ENCODE assay signal across 8 cellular contexts in genomic region chr18:48541026-48541746, GRCh38. TPM values are rescaled to one million over a fixed set of nuclear protein-coding genes. Genes with fewer than 3 reads are reported as not detected.
A peak's percentile ranks its signal among the peaks of the same experiment; 100 is the strongest.
DNase-seq lines count a peak whose midpoint lies in the region; ATAC-seq, FAIRE-seq and TF ChIP-seq lines count a peak whose summit lies in the region.

No MANE protein-coding gene starts in this region.

- H2AFZ ChIP-seq in neuron (ENCODE audit: low read depth, low read length): peak overlapping the region; percentile 78

- TF ChIP-seq POLR2A in GM12892 (IDR thresholded peaks at IDR 0.05; ENCODE audit: low read depth, low read length): no peak

- peaks cover 29% of the 10 kb centered on the region for H3K27me3 Mint-ChIP-seq in activated naive CD8-positive, alpha-beta T cell treated with anti-CD3 and anti-CD28 coated beads, Interleukin-2, amount 10 ng/mL, durations not matched to agents 7 days and 5 days

- H3K4me3 Mint-ChIP-seq in activated naive CD8-positive, alpha-beta T cell treated with anti-CD3 and anti-CD28 coated beads, Interleukin-2, amount 10 ng/mL, durations not matched to agents 7 days and 5 days: peak overlapping the region; percentile 27

- H3K36me3 Mint-ChIP-seq in activated naive CD8-positive, alpha-beta T cell treated with anti-CD3 and anti-CD28 coated beads, Interleukin-2, amount 10 ng/mL, durations not matched to agents 7 days and 5 days: no peaks in the 10 kb centered on the region

- H3K27me3 ChIP-seq in neuron (ENCODE audit: insufficient read depth, low read length): no peaks in the 10 kb centered on the region

- H3K36me3 ChIP-seq in neuron (ENCODE audit: insufficient read depth, low read length): no peaks in the 10 kb centered on the region

- peaks cover 23% of the 10 kb centered on the region for H3K4me1 ChIP-seq in neuron (ENCODE audit: insufficient read depth, low read length)

- ATAC-seq in HG03196 (IDR thresholded peaks at IDR 0.05; ENCODE audit: unreplicated experiment) (peak; percentile 44), Right ventricle myocardium inferior (peak; percentile 76)
- peak; percentile 9 for ATAC-seq in activated naive CD8-positive, alpha-beta T cell treated with anti-CD3 and anti-CD28 coated beads, Interleukin-2, amount 10 ng/mL, durations not matched to agents 7 days and 5 days (ENCODE audit: low read depth)

- no peaks in the 10 kb centered on the region for H3K9me3 Mint-ChIP-seq in activated naive CD8-positive, alpha-beta T cell treated with anti-CD3 and anti-CD28 coated beads, Interleukin-2, amount 10 ng/mL, durations not matched to agents 7 days and 5 days

- peak; percentile 64 for FAIRE-seq in GM12892 (lab: Jason Lieb, UNC)

- in situ Hi-C loops in ACHN (cut with HindIII; ENCODE audit: low pct_ligation_motif_present, low pct_unique_long_range_greater_than_20kb, low sequenced_read_pairs): no loop called here

- POLR2A ChIA-PET in activated naive CD8-positive, alpha-beta T cell treated with anti-CD3 and anti-CD28 coated beads, Interleukin-2, amount 10 ng/mL, durations not matched to agents 7 days and 5 days (lab: Charles Lee): no interaction called here

- H3K4me3 ChIP-seq in neuron (ENCODE audit: low read length): peak overlapping the region; percentile 83

- peaks cover 13% of the 10 kb centered on the region for H3K4me1 Mint-ChIP-seq in activated naive CD8-positive, alpha-beta T cell treated with anti-CD3 and anti-CD28 coated beads, Interleukin-2, amount 10 ng/mL, durations not matched to agents 7 days and 5 days

- H3K9me3 ChIP-seq in neuron (ENCODE audit: low read length): no peaks in the 10 kb centered on the region

- peak; percentile 67 for DNase-seq in ACHN
- DNase-seq in GM12892 (ENCODE audit: insufficient read length): peak; percentile 52
- peak; percentile 79 for DNase-seq in OCI-M1 (lab: John Stamatoyannopoulos, UW)
- peak; percentile 48 for DNase-seq in activated naive CD8-positive, alpha-beta T cell treated with anti-CD3 and anti-CD28 coated beads, Interleukin-2, amount 10 ng/mL, durations not matched to agents 7 days and 5 days
- DNase-seq in Right ventricle myocardium inferior (ENCODE audit: missing footprints): peak; percentile 91
- no peak for DNase-seq in NCI-H187 treated with DMSO at 0.1 percent for 48 hours (lab: John Stamatoyannopoulos, UW)

- intact Hi-C loops in Right ventricle myocardium inferior (cut with DNase I): loop anchor here (2.0 kb wide), 1 partner anchor 124 kb away; no protein-coding TSS in a partner anchor

- no peak overlapping the region for H3K27ac Mint-ChIP-seq in activated naive CD8-positive, alpha-beta T cell treated with anti-CD3 and anti-CD28 coated beads, Interleukin-2, amount 10 ng/mL, durations not matched to agents 7 days and 5 days

RNA-seq across cellular contexts. Expression of gene CTIF, which starts 2.4 kb away (rescaled TPM):
- polyA plus RNA-seq in GM12892 (2012; ENCODE audit: missing spikeins): 4.1 TPM
- 1 to 10 TPM; 2.4 to 3.0 TPM for total RNA-seq in activated naive CD8-positive, alpha-beta T cell treated with anti-CD3 and anti-CD28 coated beads, Interleukin-2, amount 10 ng/mL, durations not matched to agents 7 days and 5 days
- total RNA-seq in Right ventricle myocardium inferior: 74.0 TPM

Comparison
In these comparisons a context has a peak if more than half of its experiments do, and no peak if none do; other contexts are left out.
1. ATAC-seq: peak in every context shown above with its lines; median percentile 76 in Right ventricle myocardium inferior; 44 in HG03196; 9 in activated naive CD8-positive, alpha-beta T cell treated with anti-CD3 and anti-CD28 coated beads, Interleukin-2, amount 10 ng/mL, durations not matched to agents 7 days and 5 days.
2. RNA of gene CTIF, which starts 2.4 kb away (total RNA-seq): 74.0 TPM in Right ventricle myocardium inferior (single experiment); 2.4 to 3.0 TPM in activated naive CD8-positive, alpha-beta T cell treated with anti-CD3 and anti-CD28 coated beads, Interleukin-2, amount 10 ng/mL, durations not matched to agents 7 days and 5 days; every median in the first group is over 10 times any median in the second.